ENCODE assay signal across 8 cellular contexts in genomic region chr10:121927361-121927840, GRCh38. TPM values are rescaled to one million over a fixed set of nuclear protein-coding genes. Genes with fewer than 3 reads are reported as not detected.
DNase-seq lines count a peak whose midpoint lies in the region; ATAC-seq and TF ChIP-seq lines count a peak whose summit lies in the region.

No MANE protein-coding gene starts in this region.

- H3K36me3 ChIP-seq in Karpas-422 (ENCODE audit: insufficient read depth, low read length) (peaks cover 9% of the 10 kb centered on the region; the same call in 1 of the 2 replicates), lung (ENCODE audit: control insufficient read depth in 2 of 2, insufficient read depth in 2 of 2, low read length in 2 of 2) (peaks cover 0 to 6% of the 10 kb centered on the region in 2 donors)

- 0 to 1% methylated on average over 47 to 48 of the region's 48 CpGs for WGBS in lung, 2 donors

- no peaks in the 10 kb centered on the region for H3K27me3 ChIP-seq in Karpas-422 (ENCODE audit: low read length)
- no peaks in the 10 kb centered on the region for H3K27me3 ChIP-seq in lung (ENCODE audit: control insufficient read depth, insufficient read depth)

- peak overlapping the region; percentile 83; the same call in 1 of the 2 replicates for H2AFZ ChIP-seq in Karpas-422 (ENCODE audit: low read length)

- H4K20me1 ChIP-seq in Karpas-422 (ENCODE audit: insufficient read depth, low read depth, low read length): no peaks in the 10 kb centered on the region

- peak overlapping the region; percentile 75 for H3K4me2 ChIP-seq in Karpas-422 (ENCODE audit: low read depth, low read length, poor library complexity, severe bottlenecking)

- peak; percentile 38 for ATAC-seq in lung (ENCODE audit: insufficient read depth, low FRiP score)

- no peak for DNase-seq in GM12864 (ENCODE audit: low read depth)
- peak; percentile 17 for DNase-seq in H4 (ENCODE audit: low spot score)
- peak; percentile 77 for DNase-seq in Karpas-422
- DNase-seq in activated CD4-positive, CD25-positive, alpha-beta regulatory T cell treated with anti-CD3 and anti-CD28 coated beads, Interleukin-2, amount 50 U/mL, for 72 hours: peak; percentile 63
- DNase-seq in effector CD8-positive, alpha-beta T cell (lab: John Stamatoyannopoulos, UW): peak; percentile 13
- peak; percentile 34 for DNase-seq in lung (ENCODE audit: low spot score)
- DNase-seq in stimulated activated CD8-positive, alpha-beta memory T cell treated with anti-CD3 and anti-CD28 coated beads, Interleukin-12 subunit alpha, Interleukin-12 subunit beta, amount 100 ng/mL, for 24 hours (ENCODE audit: extremely low read depth): peak; percentile 5
- no peak for DNase-seq in central memory CD4-positive, alpha-beta T cell

- peak overlapping the region; percentile 100 for H3K9ac ChIP-seq in Karpas-422 (ENCODE audit: low read length)

- TF ChIP-seq CTCF in GM12864 (IDR thresholded peaks at IDR 0.05; ENCODE audit: low read depth, low read length, missing control alignments) (no peak), lung (IDR thresholded peaks at IDR 0.05; ENCODE audit: control extremely low read depth, extremely low read depth) (no peak)

- H3K9me2 ChIP-seq in Karpas-422 (replicated peaks; ENCODE audit: insufficient read depth, low read length): no peaks in the 10 kb centered on the region

- peaks cover 63% of the 10 kb centered on the region for H3K79me2 ChIP-seq in Karpas-422 (ENCODE audit: low read length)

- H3K4me3 ChIP-seq in GM12864 (ENCODE audit: low read depth, low read length) (peak overlapping the region; percentile 79), Karpas-422 (ENCODE audit: low read length) (peak overlapping the region; percentile 75), lung (peak overlapping the region; percentile 95)

- H3K27ac ChIP-seq in Karpas-422 (ENCODE audit: low read length): peak overlapping the region; percentile 82
- H3K27ac ChIP-seq in lung (ENCODE audit: low read depth in 1 of 2, low read length in 1 of 2): peak overlapping the region; percentile 98 to 99

- H3K4me1 ChIP-seq in Karpas-422 (ENCODE audit: low read length) (peaks cover 41% of the 10 kb centered on the region), lung (ENCODE audit: control insufficient read depth in 2 of 2, insufficient read depth in 2 of 2, low read length in 2 of 2) (no peaks in the 10 kb centered on the region)

- no peaks in the 10 kb centered on the region for H3K9me3 ChIP-seq in Karpas-422 (ENCODE audit: low read length)
- H3K9me3 ChIP-seq in lung (ENCODE audit: control insufficient read depth in 2 of 2, insufficient read depth in 1 of 2, low read length in 1 of 2): no peaks in the 10 kb centered on the region

RNA-seq across cellular contexts. Expression of gene ATE1, which starts 0.4 kb away (rescaled TPM):
- 11.1 and 25.7 TPM in 2 replicates for total RNA-seq in H4 (2014; rRNA removed; shearing (Covaris generic))
- 43.9 and 72.6 TPM in 2 replicates for total RNA-seq in Karpas-422 (2014; rRNA removed; shearing (Covaris generic); ENCODE audit: low replicate concordance)
- 10 to 100 TPM; 18.8 to 47.8 TPM for total RNA-seq in lung
- 1 to 10 TPM; 4.2 to 7.6 TPM for polyA plus RNA-seq in lung

RNA-seq across cellular contexts. Expression of gene NSMCE4A, which starts 47.6 kb away (rescaled TPM):
- 52.6 and 62.4 TPM in 2 replicates for total RNA-seq in H4 (2014; rRNA removed; shearing (Covaris generic))
- total RNA-seq in Karpas-422 (2014; rRNA removed; shearing (Covaris generic); ENCODE audit: low replicate concordance): 105 and 108 TPM in 2 replicates
- total RNA-seq in lung: 10 to 100 TPM; 47.5 to 83.4 TPM
- 10 to 100 TPM; 28.4 to 88.7 TPM for polyA plus RNA-seq in lung

Comparison
In these comparisons a context has a peak if more than half of its experiments do, and no peak if none do; other contexts are left out.
1. DNase-seq: peak in H4 (single experiment), Karpas-422 (single experiment), activated CD4-positive, CD25-positive, alpha-beta regulatory T cell treated with anti-CD3 and anti-CD28 coated beads, Interleukin-2, amount 50 U/mL, for 72 hours (single experiment), effector CD8-positive, alpha-beta T cell (single experiment), lung (single experiment) and stimulated activated CD8-positive, alpha-beta memory T cell treated with anti-CD3 and anti-CD28 coated beads, Interleukin-12 subunit alpha, Interleukin-12 subunit beta, amount 100 ng/mL, for 24 hours (single experiment); none in GM12864 (single experiment) and central memory CD4-positive, alpha-beta T cell (single experiment).
2. Peak in every context shown above with its lines, with median percentiles within 50 percentile points of each other: H3K4me3 ChIP-seq.